In genomic region chr17:77821114-77821513, GRCh38 we compare ENCODE assay signal across 14 cellular contexts.
A peak's percentile ranks its signal among the peaks of the same experiment; 100 is the strongest.
DNase-seq lines count a peak whose midpoint lies in the region; ATAC-seq and TF ChIP-seq lines count a peak whose summit lies in the region.
"Had no signal": no experiment of that assay in that cellular context is flagged by ENCODE, and none has a peak within 500 bp of the region (broad histone marks: within the 10 kb centered on the region; RNA-seq: fewer than 3 reads in every experiment).

No MANE protein-coding gene starts in this region.

- H3K9me2 ChIP-seq in MM.1S (replicated peaks; ENCODE audit: insufficient read depth, low read length): no peaks in the 10 kb centered on the region

- H3K4me2 ChIP-seq in MM.1S (ENCODE audit: low read depth, low read length): no peak overlapping the region

- H4K20me1 ChIP-seq in MM.1S (ENCODE audit: insufficient read depth, low read length): no peaks in the 10 kb centered on the region

- peak; percentile 13 for DNase-seq in DMS53 (lab: John Stamatoyannopoulos, UW)
- DNase-seq in DMS53 treated with DMSO at 0.1 percent for 48 hours (lab: John Stamatoyannopoulos, UW; ENCODE audit: unreplicated experiment): no peak
- peak; percentile 39 for DNase-seq in MM.1S
- DNase-seq in WERI-Rb-1: peak; percentile 65
- no peak for DNase-seq in omental fat pad (ENCODE audit: low spot score)
- no peak for DNase-seq in GM20000 (ENCODE audit: low spot score)
- no peak for DNase-seq in effector memory CD4-positive, alpha-beta T cell
- DNase-seq: 8988T; activated CD8-positive, alpha-beta memory T cell treated with anti-CD3 and anti-CD28 coated beads, Interleukin-2, amount 50 U/mL, for 48 hours; body of pancreas; naive thymus-derived CD8-positive, alpha-beta T cell; NCI-H2081 treated with DMSO at 0.1 percent for 48 hours had no signal

- peak; percentile 30 for TF ChIP-seq CTCF in MM.1S (IDR thresholded peaks at IDR 0.05; ENCODE audit: low read length)
- peak; percentile 56 for TF ChIP-seq CTCF in WERI-Rb-1 (IDR thresholded peaks at IDR 0.05; ENCODE audit: low read depth, low read length)
- no peak for TF ChIP-seq CTCF in omental fat pad (IDR thresholded peaks at IDR 0.05)
- no peak for TF ChIP-seq CTCF in GM20000 (IDR thresholded peaks at IDR 0.05; ENCODE audit: extremely low read depth, missing control alignments)

- no peaks in the 10 kb centered on the region for H3F3A ChIP-seq in MM.1S (ENCODE audit: insufficient read depth, low read length)

- no peak overlapping the region for H3K4me3 ChIP-seq in MM.1S (ENCODE audit: low read length)
- no peak overlapping the region for H3K4me3 ChIP-seq in WERI-Rb-1 (ENCODE audit: low read depth, low read length)
- no peak overlapping the region for H3K4me3 ChIP-seq in effector memory CD4-positive, alpha-beta T cell (ENCODE audit: insufficient read depth, low read depth, low read length, poor library complexity, severe bottlenecking)
- H3K4me3 ChIP-seq: body of pancreas, SJSA1 had no signal

- H3K4me1 ChIP-seq in MM.1S (ENCODE audit: low read length): no peaks in the 10 kb centered on the region
- no peaks in the 10 kb centered on the region for H3K4me1 ChIP-seq in effector memory CD4-positive, alpha-beta T cell (ENCODE audit: control insufficient read depth, insufficient read depth, low read length, poor library complexity, severe bottlenecking)
- H3K4me1 ChIP-seq: body of pancreas, SJSA1 had no signal

- H3K79me2 ChIP-seq in MM.1S (ENCODE audit: low read length): no peaks in the 10 kb centered on the region

- peak; percentile 25 for ATAC-seq in omental fat pad (ENCODE audit: low FRiP score)
- ATAC-seq in GM21367 (IDR thresholded peaks at IDR 0.05; ENCODE audit: unreplicated experiment): no peak
- ATAC-seq: body of pancreas; naive thymus-derived CD8-positive, alpha-beta T cell had no signal

- H3K36me3 ChIP-seq in MM.1S (replicated peaks; ENCODE audit: insufficient read depth, low read length): no peaks in the 10 kb centered on the region
- no peaks in the 10 kb centered on the region for H3K36me3 ChIP-seq in WERI-Rb-1
- no peaks in the 10 kb centered on the region for H3K36me3 ChIP-seq in effector memory CD4-positive, alpha-beta T cell (ENCODE audit: control insufficient read depth, insufficient read depth, low read length)
- H3K36me3 ChIP-seq: SJSA1 had no signal

- H3K27me3 ChIP-seq in MM.1S (replicated peaks; ENCODE audit: insufficient read depth, low read length) (peaks cover 55% of the 10 kb centered on the region), WERI-Rb-1 (ENCODE audit: insufficient read depth, low read depth, severe bottlenecking) (no peaks in the 10 kb centered on the region)
- no peaks in the 10 kb centered on the region for H3K27me3 ChIP-seq in effector memory CD4-positive, alpha-beta T cell (replicated peaks; ENCODE audit: control insufficient read depth, insufficient read depth, low read length, poor library complexity, severe bottlenecking)
- H3K27me3 ChIP-seq: body of pancreas had no signal

- no peak overlapping the region for H2AFZ ChIP-seq in MM.1S (ENCODE audit: low read length)

- H3K9me3 ChIP-seq in MM.1S (replicated peaks; ENCODE audit: insufficient read depth, low read length) (no peaks in the 10 kb centered on the region), WERI-Rb-1 (ENCODE audit: severe bottlenecking) (no peaks in the 10 kb centered on the region)
- no peaks in the 10 kb centered on the region for H3K9me3 ChIP-seq in effector memory CD4-positive, alpha-beta T cell (ENCODE audit: control insufficient read depth, low read length)
- H3K9me3 ChIP-seq: body of pancreas, SJSA1 had no signal

- H3K27ac ChIP-seq in MM.1S (ENCODE audit: low read length) (no peak overlapping the region), WERI-Rb-1 (no peak overlapping the region)
- no peak overlapping the region for H3K27ac ChIP-seq in effector memory CD4-positive, alpha-beta T cell (ENCODE audit: insufficient read depth, low read length, poor library complexity, severe bottlenecking)
- H3K27ac ChIP-seq: body of pancreas, SJSA1 had no signal

- H3K9ac ChIP-seq in MM.1S (ENCODE audit: low read length): no peak overlapping the region

Comparison
In these comparisons a context has a peak if more than half of its experiments do, and no peak if none do; other contexts are left out.
1. DNase-seq: peak in DMS53 (single experiment), MM.1S (single experiment) and WERI-Rb-1 (single experiment); none in DMS53 treated with DMSO at 0.1 percent for 48 hours (single experiment), omental fat pad (single experiment), GM20000 (single experiment) and effector memory CD4-positive, alpha-beta T cell (0 of 3).
2. CTCF ChIP-seq: peak in MM.1S (single experiment) and WERI-Rb-1 (single experiment); none in omental fat pad (0 of 3) and GM20000 (single experiment).